ENCODE assay signal across 9 cellular contexts in the genomic region with DNA sequence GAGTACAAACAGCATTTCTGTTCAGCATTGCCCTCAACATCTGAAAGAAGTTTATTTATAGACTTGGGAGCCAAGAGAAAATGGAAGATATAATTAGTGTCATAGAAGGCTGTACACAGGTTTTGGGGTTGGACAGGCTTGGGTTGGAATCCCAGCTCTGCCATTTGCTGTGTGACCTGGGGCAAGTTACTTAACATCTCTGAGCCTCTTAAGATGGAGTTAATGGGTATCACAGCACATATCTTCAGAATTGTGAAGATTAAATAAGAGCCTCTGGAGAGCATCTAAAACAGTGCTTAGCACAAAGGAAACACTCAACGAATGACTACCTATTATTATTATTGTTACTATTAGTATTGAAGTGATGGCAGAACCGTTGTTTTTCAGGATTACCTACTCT. TPM values are rescaled to one million over a fixed set of nuclear protein-coding genes. Genes with fewer than 3 reads are reported as not detected.
"Had no signal": no experiment of that assay in that cellular context is flagged by ENCODE, and none has a peak within 500 bp of the region (broad histone marks: within the 10 kb centered on the region; RNA-seq: fewer than 3 reads in every experiment).

No MANE protein-coding gene starts in this region.

- H3K4me3 ChIP-seq: GM12878 had no signal

- DNase-seq: GDM1, GF-D8 had no signal

- ATAC-seq: GM12878 had no signal

- FAIRE-seq: G401.6, GM12878, GM12891, GM12892, GM18507, GM19239 had no signal

RNA-seq across cellular contexts. Expression of gene CACNG2, which starts 12.1 kb away (rescaled TPM):
- total RNA-seq: G401, GM12878 had no signal
- polyA plus RNA-seq: GM12878 had no signal
